Comparison of ENCODE assay signal across 8 cellular contexts in genomic region chr15:44426975-44427755, GRCh38. TPM values are rescaled to one million over a fixed set of nuclear protein-coding genes. Genes with fewer than 3 reads are reported as not detected.
A peak's percentile ranks its signal among the peaks of the same experiment; 100 is the strongest.
DNase-seq lines count a peak whose midpoint lies in the region; ATAC-seq, FAIRE-seq and TF ChIP-seq lines count a peak whose summit lies in the region.

TSS of gene CTDSPL2 (plus strand) at chr15:44427629. CDS start at chr15:44459015, 31,386 bp downstream.

- peak within 1 kb of the TSS; percentile 69 for H4K91ac ChIP-seq in trophoblast cell (ENCODE audit: low read depth, low read length)

- TF ChIP-seq CTCF in cardiac muscle cell (IDR thresholded peaks at IDR 0.05; ENCODE audit: low read depth, low read length) (peak; percentile 48), transverse colon (IDR thresholded peaks at IDR 0.05) (peak in 3 of 5 experiments; percentile 27 to 50 (median 34))

- H3K79me1 ChIP-seq in trophoblast cell (ENCODE audit: low read length) = peaks cover 10% of the 10 kb centered on the region

- H3K36me3 ChIP-seq in adipocyte (ENCODE audit: control insufficient read depth, insufficient read depth, low read length, severe bottlenecking) (no peaks in the 10 kb centered on the region), cardiac muscle cell (no peaks in the 10 kb centered on the region), trophoblast cell (ENCODE audit: control insufficient read depth in 1 of 2, insufficient read depth in 2 of 2, low read length in 2 of 2) (peaks cover 2 to 4% of the 10 kb centered on the region in 2 experiments), transverse colon (no peaks in the 10 kb centered on the region)

- peak within 1 kb of the TSS; percentile 99 for H3K27ac ChIP-seq in cardiac muscle cell
- peak within 1 kb of the TSS; percentile 96 for H3K27ac ChIP-seq in trophoblast cell (ENCODE audit: low read depth, low read length)
- peak within 1 kb of the TSS; percentile 91 to 97 (median 95) for H3K27ac ChIP-seq in transverse colon

- peak; percentile 96 for FAIRE-seq in GM12891 (lab: Jason Lieb, UNC)

- H3K4me1 ChIP-seq in adipocyte (ENCODE audit: control insufficient read depth, insufficient read depth, low read length) (peaks cover 10% of the 10 kb centered on the region), cardiac muscle cell (ENCODE audit: low read depth) (peaks cover 8% of the 10 kb centered on the region), trophoblast cell (ENCODE audit: control insufficient read depth in 1 of 2, insufficient read depth in 2 of 2, low read length in 2 of 2) (peaks cover 2% of the 10 kb centered on the region in 2 experiments), transverse colon (peaks cover 3 to 37% (median 30%) of the 10 kb centered on the region in 4 donors)

- no peak within 1 kb of the TSS for H3K23ac ChIP-seq in trophoblast cell (ENCODE audit: low read length)

- no peaks in the 10 kb centered on the region for H3K9me3 ChIP-seq in adipocyte (ENCODE audit: control insufficient read depth, low read length)
- no peaks in the 10 kb centered on the region for H3K9me3 ChIP-seq in cardiac muscle cell (ENCODE audit: low read depth)
- H3K9me3 ChIP-seq in trophoblast cell (ENCODE audit: insufficient read depth, low read depth, low read length) = peaks cover 2% of the 10 kb centered on the region
- H3K9me3 ChIP-seq in transverse colon = no peaks in the 10 kb centered on the region

- H2BK5ac ChIP-seq in trophoblast cell (ENCODE audit: low read depth, low read length, poor library complexity) = peak within 1 kb of the TSS; percentile 83

- intact Hi-C loops in transverse colon (cut with DNase I; ENCODE audit: low total_unique reads) = loop anchor here (10.0 kb wide), 1 partner anchor 108 kb away; the partner anchor contains the start of gene EIF3J

- DNase-seq in GM12891 (ENCODE audit: insufficient read length, low spot score) (peak; percentile 78), NCI-H1436 (lab: John Stamatoyannopoulos, UW) (peak; percentile 99), T follicular helper cell (ENCODE audit: low read depth) (peak; percentile 91), adipocyte (ENCODE audit: low read depth) (peak; percentile 100), cardiac muscle cell (ENCODE audit: low read depth in 1 of 2, low spot score in 1 of 2) (peak; percentile 100), trophoblast cell (peak; percentile 99), transverse colon (peak; percentile 98)

- H3K14ac ChIP-seq in trophoblast cell (ENCODE audit: low read length) = peak within 1 kb of the TSS; percentile 81

- H3K4ac ChIP-seq in trophoblast cell (ENCODE audit: low read depth, low read length) = peak within 1 kb of the TSS; percentile 86

- H4K8ac ChIP-seq in trophoblast cell (ENCODE audit: low read depth, low read length) = peak within 1 kb of the TSS; percentile 86

- H4K12ac ChIP-seq in trophoblast cell (ENCODE audit: low read depth, low read length) = peak within 1 kb of the TSS; percentile 82

- H3K4me2 ChIP-seq in trophoblast cell (ENCODE audit: low read length) = peak within 1 kb of the TSS; percentile 97

- TF ChIP-seq POLR2A in GM12891 (IDR thresholded peaks at IDR 0.05; ENCODE audit: low read depth, low read length) = peak; percentile 81
- peak; percentile 73 for TF ChIP-seq POLR2A in transverse colon (IDR thresholded peaks at IDR 0.05)

- no peak within 1 kb of the TSS for H2AK5ac ChIP-seq in trophoblast cell (ENCODE audit: low read length)

- H3K9ac ChIP-seq in adipocyte (ENCODE audit: low read length) = peak within 1 kb of the TSS; percentile 98
- H3K9ac ChIP-seq in trophoblast cell (ENCODE audit: low read length) = peak within 1 kb of the TSS; percentile 87

- H2BK12ac ChIP-seq in trophoblast cell (ENCODE audit: low read length) = no peak within 1 kb of the TSS

- H3K4me3 ChIP-seq in adipocyte (ENCODE audit: low read length) (peak within 1 kb of the TSS; percentile 83), cardiac muscle cell (peak within 1 kb of the TSS; percentile 67), trophoblast cell (ENCODE audit: low read depth, low read length) (peak within 1 kb of the TSS; percentile 86), transverse colon (peak within 1 kb of the TSS; percentile 38 to 79 (median 76))

- peak within 1 kb of the TSS; percentile 77 for H2AFZ ChIP-seq in trophoblast cell (ENCODE audit: insufficient read depth, low read length, poor library complexity)

- peak within 1 kb of the TSS; percentile 48 for H2BK120ac ChIP-seq in trophoblast cell (ENCODE audit: insufficient read depth, low read length, poor library complexity)

- in situ Hi-C loops in transverse colon (cut with MboI; ENCODE audit: low pct_ligation_motif_present in 1 of 4, low pct_unique_long_range_greater_than_20kb in 1 of 4, low sequenced_read_pairs in 3 of 4) = loop anchor here in 1 of 4 donors (10.0 kb wide), 1 partner anchor 142 kb away; the partner anchor contains the start of gene GOLM2

- H3K27me3 ChIP-seq in adipocyte (replicated peaks; ENCODE audit: control insufficient read depth, insufficient read depth, low read length) = no peaks in the 10 kb centered on the region
- H3K27me3 ChIP-seq in cardiac muscle cell = no peaks in the 10 kb centered on the region
- H3K27me3 ChIP-seq in trophoblast cell (ENCODE audit: insufficient read depth, low read length) = no peaks in the 10 kb centered on the region
- H3K27me3 ChIP-seq in transverse colon = no peaks in the 10 kb centered on the region

- TF ChIP-seq EP300 in transverse colon (IDR thresholded peaks at IDR 0.05; ENCODE audit: low read depth) = no peak

- peaks cover 12% of the 10 kb centered on the region for H3K79me2 ChIP-seq in trophoblast cell (ENCODE audit: control insufficient read depth, insufficient read depth, low read length, poor library complexity)

- WGBS in trophoblast cell (ENCODE audit: extremely low coverage, insufficient coverage, insufficient read length) = no CpG with 5 or more reads among the region's 53 CpGs
- 0% methylated on average over 16 to 53 of the region's 53 CpGs for WGBS in transverse colon (ENCODE audit: low coverage in 1 of 2), 2 donors

- ATAC-seq in HG02840 (IDR thresholded peaks at IDR 0.05; ENCODE audit: low FRiP score, unreplicated experiment) = peak; percentile 86

- peak within 1 kb of the TSS; percentile 79 for H3K18ac ChIP-seq in trophoblast cell (ENCODE audit: low read length)

TF ChIP-seq in GM12891, 5 proteins besides CTCF, POLR2A, EP300 and RAD21:
- peak; percentile 87 for TF ChIP-seq POLR2AphosphoS5 (IDR thresholded peaks at IDR 0.05; ENCODE audit: low read depth, low read length)
- no peak for TF ChIP-seq PAX5 (IDR thresholded peaks at IDR 0.05; ENCODE audit: insufficient read depth, low read length, severe bottlenecking)
- peak; percentile 88 for TF ChIP-seq TAF1 (IDR thresholded peaks at IDR 0.05; ENCODE audit: low read depth, low read length)
- no peak for TF ChIP-seq SPI1 (IDR thresholded peaks at IDR 0.05; ENCODE audit: low read depth, low read length)
- peak; percentile 44; the same call in 1 of the 2 replicates for TF ChIP-seq POU2F2 (IDR thresholded peaks at IDR 0.05; ENCODE audit: low read depth, low read length)

RNA-seq across cellular contexts. Expression of gene CTDSPL2, which starts in this region (rescaled TPM):
- 24.0 TPM for polyA plus RNA-seq in GM12891 (2012; ENCODE audit: low read depth, missing spikeins)
- total RNA-seq in cardiac muscle cell (46.6 and 79.8 TPM in 2 replicates), transverse colon (10 to 100 TPM; 52.0 to 84.8 (median 62.8) TPM)
- polyA plus RNA-seq in cardiac muscle cell = 23.4 and 37.5 TPM in 2 replicates
- 53.0 and 53.5 TPM in 2 replicates for polyA plus RNA-seq in trophoblast cell (2013)

Comparison
In these comparisons a context has a peak if more than half of its experiments do, and no peak if none do; other contexts are left out.
1. Peak in every context shown above with its lines: DNase-seq, ATAC-seq, H3K4me3 ChIP-seq and H3K27ac ChIP-seq.